In genomic region chr5:180046656-180047055, GRCh38 we compare ENCODE assay signal across 13 cellular contexts. TPM values are rescaled to one million over a fixed set of nuclear protein-coding genes. Genes with fewer than 3 reads are reported as not detected.
DNase-seq lines count a peak whose midpoint lies in the region; ATAC-seq, FAIRE-seq and TF ChIP-seq lines count a peak whose summit lies in the region.
"Had no signal": no experiment of that assay in that cellular context is flagged by ENCODE, and none has a peak within 500 bp of the region (broad histone marks: within the 10 kb centered on the region; RNA-seq: fewer than 3 reads in every experiment).

No MANE protein-coding gene starts in this region.

- peaks cover 42% of the 10 kb centered on the region for H3K9me3 ChIP-seq in BLaER1
- H3K9me3 ChIP-seq in endothelial cell of umbilical vein (replicated peaks; ENCODE audit: control insufficient read depth, insufficient read depth, low read length) = no peaks in the 10 kb centered on the region

- H3K4me3 ChIP-seq in BLaER1 (peak overlapping the region; percentile 15; the same call in 1 of the 2 replicates), endothelial cell of umbilical vein (replicated peaks in 1 of 3; ENCODE audit: insufficient read depth in 1 of 3, low read depth in 1 of 3, low read length in 3 of 3) (no peak overlapping the region)
- H3K4me3 ChIP-seq: GM23248 had no signal

- H3K9ac ChIP-seq in BLaER1 (no peak overlapping the region), endothelial cell of umbilical vein (replicated peaks; ENCODE audit: extremely low read depth, insufficient read depth, low read length) (no peak overlapping the region)
- H3K9ac ChIP-seq: BLaER1 treated with 17β-estradiol and CSF1 and Interleukin-3, amounts not matched to agents 10 nM and 100 nM; GM23248 had no signal

- no peaks in the 10 kb centered on the region for H3K36me3 Mint-ChIP-seq in activated naive CD8-positive, alpha-beta T cell treated with anti-CD3 and anti-CD28 coated beads, Interleukin-2, amount 50 U/mL, for 24 hours (ENCODE audit: low read depth)
- H3K36me3 Mint-ChIP-seq: CD4-positive, CD25-positive, alpha-beta regulatory T cell; IgD-negative memory B cell had no signal

- no peaks in the 10 kb centered on the region for H3K9me1 ChIP-seq in endothelial cell of umbilical vein (replicated peaks; ENCODE audit: control insufficient read depth, extremely low read depth, insufficient read depth, low read length)

- H3K79me2 ChIP-seq in endothelial cell of umbilical vein (ENCODE audit: control insufficient read depth, insufficient read depth, low read length) = peaks cover 3% of the 10 kb centered on the region

- DNase-seq in endothelial cell of umbilical vein (ENCODE audit: low read depth, low spot score) = peak; percentile 73
- DNase-seq in pulmonary artery endothelial cell (ENCODE audit: low read depth, low spot score) = peak; percentile 75
- no peak for DNase-seq in Ammon's horn (ENCODE audit: low spot score)
- DNase-seq in activated naive CD8-positive, alpha-beta T cell treated with anti-CD3 and anti-CD28 coated beads, Interleukin-2, amount 50 U/mL, for 24 hours = no peak
- no peak for DNase-seq in DMS153 (lab: John Stamatoyannopoulos, UW)
- DNase-seq: CD4-positive, CD25-positive, alpha-beta regulatory T cell; GM23248 had no signal

- intact Hi-C loops in endothelial cell of umbilical vein (cut with micrococcal nuclease) = no loop called here

- CTCF ChIA-PET in endothelial cell of umbilical vein (lab: Charles Lee) = interaction anchor here (0.7 to 1.0 kb wide), 2 partner anchors 11 to 21 kb away, joined by 3 read pairs; no protein-coding TSS in a partner anchor

- TF ChIP-seq POLR2A in endothelial cell of umbilical vein (IDR thresholded peaks at IDR 0.05; ENCODE audit: low read depth, low read length) = no peak

- no peaks in the 10 kb centered on the region for H3K27me3 Mint-ChIP-seq in activated naive CD8-positive, alpha-beta T cell treated with anti-CD3 and anti-CD28 coated beads, Interleukin-2, amount 50 U/mL, for 24 hours

- FAIRE-seq in endothelial cell of umbilical vein (lab: Jason Lieb, UNC) = peak; percentile 67
- FAIRE-seq: H54 had no signal

- H4K20me1 ChIP-seq in BLaER1 = peaks cover 94% of the 10 kb centered on the region
- H4K20me1 ChIP-seq in endothelial cell of umbilical vein (replicated peaks; ENCODE audit: control insufficient read depth, extremely low read depth, insufficient read depth, low read length) = no peaks in the 10 kb centered on the region

- POLR2A ChIA-PET in endothelial cell of umbilical vein (lab: Charles Lee) = no interaction called here

- H2AFZ ChIP-seq in endothelial cell of umbilical vein (ENCODE audit: low read depth, low read length) = no peak overlapping the region
- H2AFZ ChIP-seq: GM23248 had no signal

- H3K4me3 Mint-ChIP-seq in activated naive CD8-positive, alpha-beta T cell treated with anti-CD3 and anti-CD28 coated beads, Interleukin-2, amount 50 U/mL, for 24 hours = no peak overlapping the region
- H3K4me3 Mint-ChIP-seq: CD4-positive, CD25-positive, alpha-beta regulatory T cell; IgD-negative memory B cell had no signal

- H3K9me3 Mint-ChIP-seq in activated naive CD8-positive, alpha-beta T cell treated with anti-CD3 and anti-CD28 coated beads, Interleukin-2, amount 50 U/mL, for 24 hours = no peaks in the 10 kb centered on the region
- H3K9me3 Mint-ChIP-seq: CD4-positive, CD25-positive, alpha-beta regulatory T cell; IgD-negative memory B cell had no signal

- H3K4me1 Mint-ChIP-seq in activated naive CD8-positive, alpha-beta T cell treated with anti-CD3 and anti-CD28 coated beads, Interleukin-2, amount 50 U/mL, for 24 hours = no peaks in the 10 kb centered on the region

- H3K27ac ChIP-seq in BLaER1 (no peak overlapping the region), cingulate gyrus (ENCODE audit: low read depth, low read length) (peak overlapping the region; percentile 39), endothelial cell of umbilical vein (ENCODE audit: insufficient read depth, low read depth, low read length) (no peak overlapping the region)
- H3K27ac ChIP-seq: 22Rv1; BLaER1 treated with 17β-estradiol and CSF1 and Interleukin-3, amounts not matched to agents 10 nM and 100 nM; GM23248 had no signal

- H3K36me3 ChIP-seq in BLaER1 (peaks cover 69% of the 10 kb centered on the region), endothelial cell of umbilical vein (ENCODE audit: control insufficient read depth in 2 of 2, extremely low read depth in 1 of 2, insufficient read depth in 2 of 2, low read length in 2 of 2) (no peaks in the 10 kb centered on the region)

- H3K27ac Mint-ChIP-seq in activated naive CD8-positive, alpha-beta T cell treated with anti-CD3 and anti-CD28 coated beads, Interleukin-2, amount 50 U/mL, for 24 hours = no peak overlapping the region
- H3K27ac Mint-ChIP-seq: CD4-positive, CD25-positive, alpha-beta regulatory T cell; IgD-negative memory B cell had no signal

- no TSS peak for BruUV-seq in endothelial cell of umbilical vein (replicated peaks; lab: Mats Ljungman, UMichigan)

- no peak for ATAC-seq in activated naive CD8-positive, alpha-beta T cell treated with anti-CD3 and anti-CD28 coated beads, Interleukin-2, amount 50 U/mL, for 24 hours

- no peak overlapping the region for H3K4me2 ChIP-seq in BLaER1
- no peak overlapping the region for H3K4me2 ChIP-seq in endothelial cell of umbilical vein (ENCODE audit: insufficient read depth, low read length)

- dilution Hi-C loops in endothelial cell of umbilical vein (cut with MboI; ENCODE audit: extremely low pct_ligation_motif_present, low sequenced_read_pairs) = no loop called here

- no peak for TF ChIP-seq CTCF in endothelial cell of umbilical vein (IDR thresholded peaks at IDR 0.05; ENCODE audit: extremely low read depth in 1 of 2, insufficient read depth in 1 of 2, low read depth in 1 of 2, low read length in 2 of 2)

- H3K27me3 ChIP-seq in BLaER1 = no peaks in the 10 kb centered on the region
- H3K27me3 ChIP-seq in endothelial cell of umbilical vein (ENCODE audit: control insufficient read depth in 2 of 2, insufficient read depth in 2 of 2, low read length in 2 of 2) = no peaks in the 10 kb centered on the region
- H3K27me3 ChIP-seq: BLaER1 treated with 17β-estradiol and CSF1 and Interleukin-3, amounts not matched to agents 10 nM and 100 nM had no signal

- H3K4me1 ChIP-seq in BLaER1 (peaks cover 20% of the 10 kb centered on the region), endothelial cell of umbilical vein (ENCODE audit: control insufficient read depth, extremely low read depth, insufficient read depth, low read length) (peaks cover 8% of the 10 kb centered on the region)

TF ChIP-seq in endothelial cell of umbilical vein, 7 proteins besides CTCF, POLR2A, EP300 and RAD21:
- no peak for TF ChIP-seq EZH2 (IDR thresholded peaks at IDR 0.05; ENCODE audit: borderline replicate concordance, low read depth, low read length, severe bottlenecking)
- TF ChIP-seq MAX (IDR thresholded peaks at IDR 0.05; ENCODE audit: insufficient read depth, insufficient read length) = no peak
- TF ChIP-seq GATA2 (IDR thresholded peaks at IDR 0.05; ENCODE audit: insufficient read depth, insufficient read length, low read depth, low read length) = no peak
- no peak for TF ChIP-seq POLR2AphosphoS5 (IDR thresholded peaks at IDR 0.05; ENCODE audit: insufficient read depth, low read depth, low read length)
- no peak for TF ChIP-seq MYC (IDR thresholded peaks at IDR 0.05; ENCODE audit: low read depth, low read length)
- no peak for TF ChIP-seq JUN (IDR thresholded peaks at IDR 0.05; ENCODE audit: borderline replicate concordance, insufficient read depth, insufficient read length, low read depth)

RNA-seq across cellular contexts. Expression of gene RNF130, which starts 24.9 kb away (rescaled TPM):
- total RNA-seq in endothelial cell of umbilical vein (43.0 and 44.0 TPM in 2 replicates), pulmonary artery endothelial cell (27.6 and 28.1 TPM in 2 replicates)
- 43.1 and 45.2 TPM in 2 replicates for polyA plus RNA-seq in endothelial cell of umbilical vein
- 47.2 and 49.3 TPM in 2 replicates for polyA plus RNA-seq in endothelial cell of umbilical vein (2011; cell fraction: cytosol; rRNA removed)
- polyA plus RNA-seq in endothelial cell of umbilical vein (2011; cell fraction: nucleus; rRNA removed) = 40.6 and 41.0 TPM in 2 replicates
- 35.8 and 40.5 TPM in 2 replicates for polyA plus RNA-seq in endothelial cell of umbilical vein (2012)
- 29.3 and 35.4 TPM in 2 replicates for polyA minus RNA-seq in endothelial cell of umbilical vein
- 11.5 TPM for polyA minus RNA-seq in endothelial cell of umbilical vein (2011; cell fraction: cytosol; rRNA and poly(A)+ RNA removed)
- 30.5 and 41.8 TPM in 2 replicates for polyA minus RNA-seq in endothelial cell of umbilical vein (2011; cell fraction: nucleus; rRNA and poly(A)+ RNA removed)

Comparison
In these comparisons a context has a peak if more than half of its experiments do, and no peak if none do; other contexts are left out.
1. DNase-seq: peak in endothelial cell of umbilical vein (single experiment) and pulmonary artery endothelial cell (single experiment); none in Ammon's horn (single experiment), activated naive CD8-positive, alpha-beta T cell treated with anti-CD3 and anti-CD28 coated beads, Interleukin-2, amount 50 U/mL, for 24 hours (single experiment) and DMS153 (single experiment).